In the genomic region with DNA sequence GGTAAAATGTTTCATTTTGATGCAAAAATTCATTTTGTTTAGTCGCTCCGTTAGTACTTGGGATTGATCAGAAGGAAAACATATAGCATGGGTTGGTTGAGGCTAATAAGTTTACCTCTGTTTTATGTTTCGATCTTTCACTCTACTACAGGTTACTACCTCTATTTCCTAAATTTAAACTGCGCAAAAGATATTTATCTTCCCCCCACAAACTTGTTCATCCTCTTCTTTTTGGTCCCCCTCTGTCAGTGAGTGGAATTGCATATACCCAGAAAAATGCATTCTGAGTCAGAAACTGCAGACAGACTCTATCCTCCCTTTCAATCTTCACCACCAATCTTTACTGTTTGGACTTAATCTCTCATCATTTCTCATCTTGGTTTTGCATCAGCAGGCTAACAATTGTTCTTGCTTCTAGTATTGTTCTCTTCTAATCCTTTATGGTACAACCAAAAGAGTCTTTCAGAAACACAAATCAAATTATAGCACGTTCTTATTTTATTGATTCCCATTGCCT, we compare ENCODE assay signal across 18 cellular contexts.
DNase-seq lines count a peak whose midpoint lies in the region; ATAC-seq, FAIRE-seq and TF ChIP-seq lines count a peak whose summit lies in the region.
"Had no signal": no experiment of that assay in that cellular context is flagged by ENCODE, and none has a peak within 500 bp of the region (broad histone marks: within the 10 kb centered on the region; RNA-seq: fewer than 3 reads in every experiment).

No MANE protein-coding gene starts in this region.

- peaks cover 2% of the 10 kb centered on the region; the same call in 1 of the 2 replicates for H3K27me3 Mint-ChIP-seq in HFFc6 (ENCODE audit: insufficient read depth)
- H3K27me3 Mint-ChIP-seq: activated naive CD8-positive, alpha-beta T cell treated with anti-CD3 and anti-CD28 coated beads for 36 hours; CD4-positive, alpha-beta memory T cell had no signal

- in situ Hi-C loops in astrocyte of the cerebellum (cut with HindIII; ENCODE audit: low sequenced_read_pairs) = no loop called here

- peaks cover 17% of the 10 kb centered on the region for H3K36me3 Mint-ChIP-seq in HFFc6 (ENCODE audit: low read depth)
- H3K36me3 Mint-ChIP-seq: activated naive CD8-positive, alpha-beta T cell treated with anti-CD3 and anti-CD28 coated beads for 36 hours; CD4-positive, alpha-beta memory T cell had no signal

- TF ChIP-seq CTCF in HFFc6 (IDR thresholded peaks at IDR 0.05) (peak; percentile 70), astrocyte of the cerebellum (IDR thresholded peaks at IDR 0.05; ENCODE audit: low read depth, low read length, missing control alignments) (peak; percentile 6), fibroblast of villous mesenchyme (IDR thresholded peaks at IDR 0.05; ENCODE audit: insufficient read depth, low read depth, low read length) (peak; percentile 8), D721Med (IDR thresholded peaks at IDR 0.05; ENCODE audit: insufficient read depth, missing control alignments) (no peak)

- peaks cover 9% of the 10 kb centered on the region for H3K9me3 Mint-ChIP-seq in HFFc6

- peaks cover 27% of the 10 kb centered on the region for H3K4me1 Mint-ChIP-seq in HFFc6 (ENCODE audit: low read depth)
- H3K4me1 Mint-ChIP-seq: activated naive CD8-positive, alpha-beta T cell treated with anti-CD3 and anti-CD28 coated beads for 36 hours; CD4-positive, alpha-beta memory T cell; nephron progenitor cell had no signal

- DNase-seq in A172 (ENCODE audit: low spot score) (peak; percentile 40), HFFc6 (peak; percentile 59), astrocyte of the cerebellum (ENCODE audit: low read depth) (no peak), fibroblast of villous mesenchyme (ENCODE audit: low read depth) (peak; percentile 22), D721Med (ENCODE audit: insufficient read length, low spot score) (no peak)
- no peak for DNase-seq in activated T-cell treated with anti-CD3 and anti-CD28 coated beads, Interleukin-2, amount 50 U/mL, for 48 hours
- DNase-seq: 8988T; activated CD4-positive, alpha-beta T cell treated with anti-CD3 and anti-CD28 coated beads, Interleukin-2, amount 50 U/mL, for 1 hour; activated naive CD8-positive, alpha-beta T cell treated with anti-CD3 and anti-CD28 coated beads for 36 hours; activated T-cell treated with anti-CD3 and anti-CD28 coated beads, Interleukin-2, amount 50 U/mL, for 1 hour; CD4-positive, alpha-beta memory T cell; GDM1; nephron progenitor cell; stimulated activated CD4-positive, alpha-beta T cell treated with anti-CD3 and anti-CD28 coated beads, Interleukin-1b, Interleukin-23, amount 100 ng/mL, for 48 hours; testis had no signal

- H3K4me3 ChIP-seq in astrocyte of the cerebellum (ENCODE audit: low read depth, low read length) (no peak overlapping the region), fibroblast of villous mesenchyme (ENCODE audit: low read depth, low read length) (no peak overlapping the region)
- H3K4me3 ChIP-seq: right atrium auricular region, testis had no signal

- peak overlapping the region; percentile 91 for H3K27ac Mint-ChIP-seq in HFFc6
- H3K27ac Mint-ChIP-seq: activated naive CD8-positive, alpha-beta T cell treated with anti-CD3 and anti-CD28 coated beads for 36 hours; nephron progenitor cell had no signal

- ATAC-seq in HG02678 (IDR thresholded peaks at IDR 0.05; ENCODE audit: unreplicated experiment) (no peak), HG02623 (IDR thresholded peaks at IDR 0.05; ENCODE audit: unreplicated experiment) (no peak)

- H3K4me3 Mint-ChIP-seq in HFFc6 = peak overlapping the region; percentile 75
- H3K4me3 Mint-ChIP-seq: activated naive CD8-positive, alpha-beta T cell treated with anti-CD3 and anti-CD28 coated beads for 36 hours; CD4-positive, alpha-beta memory T cell; nephron progenitor cell had no signal

- no peak for FAIRE-seq in D721Med (lab: Jason Lieb, UNC)

Comparison
In these comparisons a context has a peak if more than half of its experiments do, and no peak if none do; other contexts are left out.
1. DNase-seq: peak in A172 (single experiment), HFFc6 (single experiment) and fibroblast of villous mesenchyme (single experiment); none in astrocyte of the cerebellum (single experiment), D721Med (single experiment) and activated T-cell treated with anti-CD3 and anti-CD28 coated beads, Interleukin-2, amount 50 U/mL, for 48 hours (0 of 2).